ENCODE assay signal across 25 cellular contexts in genomic region chr3:141994856-141995255, GRCh38.
A peak's percentile ranks its signal among the peaks of the same experiment; 100 is the strongest.
DNase-seq lines count a peak whose midpoint lies in the region; ATAC-seq, FAIRE-seq and TF ChIP-seq lines count a peak whose summit lies in the region.
"Had no signal": no experiment of that assay in that cellular context is flagged by ENCODE, and none has a peak within 500 bp of the region (broad histone marks: within the 10 kb centered on the region; RNA-seq: fewer than 3 reads in every experiment).

No MANE protein-coding gene starts in this region.

- peak overlapping the region in 1 of 2 donors; percentile 19 for H3K27ac ChIP-seq in kidney (ENCODE audit: low read depth in 2 of 2, low read length in 2 of 2)
- H3K27ac ChIP-seq: GM23248, PC-9 had no signal

- FAIRE-seq in GM19239 (lab: Jason Lieb, UNC), result peak; percentile 48
- peak; percentile 80 for FAIRE-seq in kidney (lab: Jason Lieb, UNC)

- peaks cover 11% of the 10 kb centered on the region for H3K36me3 Mint-ChIP-seq in mesothelial cell of epicardium

- peaks cover 24% of the 10 kb centered on the region for H3K4me1 Mint-ChIP-seq in mesothelial cell of epicardium

- no peak overlapping the region for H3K9ac ChIP-seq in kidney (ENCODE audit: low read length in 2 of 2)
- H3K9ac ChIP-seq: GM23248, SK-N-SH had no signal

- H3K4me3 ChIP-seq in kidney (ENCODE audit: low read length in 2 of 2), result no peak overlapping the region
- H3K4me3 ChIP-seq in lower leg skin (ENCODE audit: low read depth, poor library complexity, severe bottlenecking), result no peak overlapping the region
- H3K4me3 ChIP-seq: GM23248, PC-9 had no signal

- H3K9me3 ChIP-seq in kidney (ENCODE audit: control insufficient read depth in 1 of 2, low read length in 2 of 2), result no peaks in the 10 kb centered on the region
- H3K9me3 ChIP-seq: SK-N-SH had no signal

- no peaks in the 10 kb centered on the region for H3K36me3 ChIP-seq in kidney (ENCODE audit: control insufficient read depth in 1 of 2, insufficient read depth in 2 of 2, low read length in 2 of 2)

- intact Hi-C loops in kidney (cut with DNase I), result no loop called here
- intact Hi-C loops in lower leg skin (cut with DNase I; ENCODE audit: low total_unique reads), result no loop called here

- TF ChIP-seq CTCF in kidney (IDR thresholded peaks at IDR 0.05; ENCODE audit: borderline replicate concordance, extremely low read depth, insufficient read depth), result no peak
- TF ChIP-seq CTCF in mesothelial cell of epicardium (IDR thresholded peaks at IDR 0.05; ENCODE audit: unreplicated experiment), result no peak
- TF ChIP-seq CTCF in lower leg skin (IDR thresholded peaks at IDR 0.05), result no peak

- TF ChIP-seq POLR2A in lower leg skin (IDR thresholded peaks at IDR 0.05), result no peak

- peaks cover 0 to 30% of the 10 kb centered on the region in 2 donors for H3K4me1 ChIP-seq in kidney (ENCODE audit: control insufficient read depth in 1 of 2, insufficient read depth in 1 of 2, low read depth in 1 of 2, low read length in 2 of 2)

- no peaks in the 10 kb centered on the region for H3K9me3 Mint-ChIP-seq in mesothelial cell of epicardium

- H3K27me3 Mint-ChIP-seq in mesothelial cell of epicardium (ENCODE audit: low read depth), result no peaks in the 10 kb centered on the region

- H3K4me3 Mint-ChIP-seq in mesothelial cell of epicardium, result no peak overlapping the region

- no peak overlapping the region for H3K27ac Mint-ChIP-seq in mesothelial cell of epicardium

- ATAC-seq in HG02571 (IDR thresholded peaks at IDR 0.05; ENCODE audit: unreplicated experiment), result no peak

- DNase-seq in SIG-M5 treated with dmso at 0.1 percent for 504 hours (lab: John Stamatoyannopoulos, UW; ENCODE audit: unreplicated experiment) (peak; percentile 31), SIG-M5 (lab: John Stamatoyannopoulos, UW) (no peak), GM19239 (ENCODE audit: insufficient read length, low spot score) (no peak), NOMO-1 treated with DMSO at 0.1 percent for 48 hours (lab: John Stamatoyannopoulos, UW; ENCODE audit: unreplicated experiment) (peak; percentile 74), kidney (no peak), mesothelial cell of epicardium (ENCODE audit: low spot score in 2 of 2, unreplicated experiment in 2 of 2) (no peak), lower leg skin (ENCODE audit: low spot score in 2 of 2) (no peak)
- DNase-seq: 8988T, ACHN, Calu3, DMS79 treated with DMSO at 0.1 percent for 48 hours, GM23248, H7, NCI-H1417, NCI-H1694, NCI-H2081 treated with DMSO at 0.1 percent for 48 hours, NCI-H2171, NCI-H226, NCI-H510A, NCI-H69, PC-9, RPMI8226, SHP77 treated with DMSO at 0.1 percent for 48 hours, SK-N-SH had no signal

Comparison
In these comparisons a context has a peak if more than half of its experiments do, and no peak if none do; other contexts are left out.
1. DNase-seq: peak in SIG-M5 treated with dmso at 0.1 percent for 504 hours (single experiment) and NOMO-1 treated with DMSO at 0.1 percent for 48 hours (single experiment); none in SIG-M5 (single experiment), GM19239 (single experiment), kidney (single experiment), mesothelial cell of epicardium (0 of 2) and lower leg skin (0 of 2).